7 cellular contexts compared by ENCODE assay signal in genomic region chr10:87204801-87205200, GRCh38. TPM values are rescaled to one million over a fixed set of nuclear protein-coding genes. Genes with fewer than 3 reads are reported as not detected.
DNase-seq lines count a peak whose midpoint lies in the region; ATAC-seq, FAIRE-seq and TF ChIP-seq lines count a peak whose summit lies in the region.
"Not testable (repeated sequence)": the region's sequence is repeated elsewhere in the genome, so short reads cannot be mapped to it uniquely, and the experiment has no call there.

No MANE protein-coding gene starts in this region.

- ATAC-seq in GM21529 (IDR thresholded peaks at IDR 0.05; ENCODE audit: unreplicated experiment) (peak; percentile 32), RWPE2 (ENCODE audit: low read depth) (peak; percentile 12; the same call in 1 of the 3 replicates), GM12878 (peak; percentile 52), left cardiac atrium (peak; percentile 5 to 13), right lobe of liver (peak; percentile 20 to 51 (median 32))

- peak; percentile 54 for FAIRE-seq in GM12878 (lab: Jason Lieb, UNC)

- not testable (repeated sequence) for H3K4me2 ChIP-seq in GM12878 (ENCODE audit: control insufficient read depth, insufficient read depth)

- H3K9me3 ChIP-seq in RWPE2 (ENCODE audit: severe bottlenecking); GM12878 (replicated peaks; ENCODE audit: control insufficient read depth, insufficient read depth, low read length); right lobe of liver: not testable (repeated sequence)

- H4K20me1 ChIP-seq in GM12878 (ENCODE audit: control insufficient read depth, insufficient read depth): not testable (repeated sequence)

- H3K27ac ChIP-seq in RWPE2 (ENCODE audit: poor library complexity, severe bottlenecking); GM12878 (ENCODE audit: control insufficient read depth, insufficient read depth): not testable (repeated sequence)
- peak overlapping the region in 1 of 3 donors; percentile 68 for H3K27ac ChIP-seq in right lobe of liver

- intact Hi-C loops in GM12878 (cut with micrococcal nuclease; ENCODE audit: unreplicated experiment): loop anchor here (5.0 kb wide), 1 partner anchor 268 kb away; no protein-coding TSS in a partner anchor
- intact Hi-C loops in left cardiac atrium (cut with DNase I); right lobe of liver (cut with DNase I): not testable (repeated sequence)

- in situ Hi-C loops in GM12878 (cut with MboI): not testable (repeated sequence)

- POLR2A ChIA-PET in GM12878 (lab: Charles Lee): not testable (repeated sequence)

- not testable (repeated sequence) for TF ChIP-seq CTCF in RWPE2 (IDR thresholded peaks at IDR 0.05; ENCODE audit: poor library complexity, severe bottlenecking); GM12878 (IDR thresholded peaks at IDR 0.05 in 2 of 3, conservative IDR thresholded peaks at IDR 0.05 in 1 of 3; ENCODE audit: control insufficient read depth in 2 of 3, extremely low read depth in 1 of 3, insufficient read depth in 1 of 3, low read depth in 3 of 3, low read length in 3 of 3); epithelial cell of esophagus (IDR thresholded peaks at IDR 0.05; ENCODE audit: insufficient read depth, low read depth, low read length, missing control alignments); right lobe of liver (IDR thresholded peaks at IDR 0.05)

- WGBS in GM12878 (ENCODE audit: insufficient coverage, insufficient replicate concordance, low lambda C conversion rate, missing lambda C conversion rate): 0% methylated on average over 2 of the region's 4 CpGs
- 4% methylated on average over 3 of the region's 4 CpGs for WGBS in right lobe of liver (ENCODE audit: insufficient coverage, low coverage, low lambda C conversion rate, missing lambda C conversion rate)

- not testable (repeated sequence) for H3K36me3 ChIP-seq in RWPE2 (ENCODE audit: low read depth); GM12878 (ENCODE audit: control insufficient read depth in 2 of 2, insufficient read depth in 2 of 2, low read length in 1 of 2); right lobe of liver

- H3K4me3 ChIP-seq in RWPE2 (ENCODE audit: severe bottlenecking); epithelial cell of esophagus (ENCODE audit: low read length); right lobe of liver: not testable (repeated sequence)
- H3K4me3 ChIP-seq in GM12878: peak overlapping the region; percentile 41; the same call in 1 of the 2 replicates

- H3K27me3 ChIP-seq in RWPE2 (ENCODE audit: insufficient read depth, poor library complexity, severe bottlenecking); GM12878 (replicated peaks in 1 of 2; ENCODE audit: control insufficient read depth in 2 of 2, insufficient read depth in 2 of 2, low read length in 1 of 2); right lobe of liver: not testable (repeated sequence)

- TF ChIP-seq RAD21 in GM12878 (IDR thresholded peaks at IDR 0.05; ENCODE audit: insufficient read depth, low read depth, low read length): not testable (repeated sequence)

- DNase-seq in EH (ENCODE audit: low read depth): peak; percentile 13
- not testable (repeated sequence) for DNase-seq in RWPE2 (ENCODE audit: low spot score); GM12878 (ENCODE audit: low read depth, low spot score); left cardiac atrium
- DNase-seq in epithelial cell of esophagus (ENCODE audit: low read depth): peak; percentile 37
- DNase-seq in right lobe of liver: peak in 1 of 3 donors; percentile 42

- not testable (repeated sequence) for H3K4me1 ChIP-seq in RWPE2 (ENCODE audit: insufficient read depth, poor library complexity, severe bottlenecking); GM12878 (ENCODE audit: control insufficient read depth, insufficient read depth, low read length); right lobe of liver

- SMC1A ChIA-PET in GM12878 (lab: Charles Lee; ENCODE audit: uncharacterized antibody, unreplicated experiment): not testable (repeated sequence)

- not testable (repeated sequence) for TF ChIP-seq EP300 in GM12878 (IDR thresholded peaks at IDR 0.05; ENCODE audit: borderline replicate concordance in 1 of 2, control insufficient read depth in 1 of 2, low read depth in 2 of 2, low read length in 2 of 2)

- H3K9ac ChIP-seq in GM12878 (ENCODE audit: control insufficient read depth, insufficient read depth, low read length): not testable (repeated sequence)

- not testable (repeated sequence) for TF ChIP-seq POLR2A in GM12878 (IDR thresholded peaks at IDR 0.05; ENCODE audit: low read depth, low read length); right lobe of liver (IDR thresholded peaks at IDR 0.05)

- H3K79me2 ChIP-seq in GM12878 (ENCODE audit: control insufficient read depth, insufficient read depth, low read length): not testable (repeated sequence)

- RAD21 ChIA-PET in GM12878 (lab: Charles Lee; ENCODE audit: unreplicated experiment): not testable (repeated sequence)

- not testable (repeated sequence) for H2AFZ ChIP-seq in GM12878 (ENCODE audit: control insufficient read depth, low read depth, low read length)

- CTCF ChIA-PET in GM12878 (lab: Yijun Ruan, JAX): not testable (repeated sequence)

- not testable (repeated sequence) for BruUV-seq in GM12878 (replicated peaks; lab: Mats Ljungman, UMichigan)

RNA-seq across cellular contexts. Expression of gene NUTM2A, which starts 20.4 kb away (rescaled TPM):
- 0.44 TPM in 1 of 2 replicates, not detected in the other for total RNA-seq in GM12878 (2013; cell fraction: nucleolus; rRNA removed)
- 0.05 and 0.11 TPM in 2 replicates for total RNA-seq in GM12878 (2014; rRNA removed)
- total RNA-seq in GM12878 (2014; rRNA removed; fragmentation: Illumina TruSeq; extraction: Trizol): not detected in 2 replicates
- 0.38 TPM in 1 of 2 replicates, not detected in the other for total RNA-seq in GM12878 (2021)
- polyA plus RNA-seq in GM12878 (2011; ENCODE audit: low read depth): 0.09 TPM
- polyA plus RNA-seq in GM12878 (2011; rRNA removed): not detected in 2 replicates
- 0.08 and 0.22 TPM in 2 replicates for polyA plus RNA-seq in GM12878 (2011; cell fraction: cytosol; rRNA removed)
- 0.16 and 0.31 TPM in 2 replicates for polyA plus RNA-seq in GM12878 (2011; cell fraction: nucleus; rRNA removed)
- polyA plus RNA-seq in GM12878 (2012): 0.18 and 0.22 TPM in 2 replicates
- polyA plus RNA-seq in GM12878 (2014; fragmentation: Illumina TruSeq; extraction: Trizol): 0.03 TPM in 1 of 2 replicates, not detected in the other
- polyA plus RNA-seq in GM12878 (2014; fragmentation: Nextera tagmentation; extraction: Ambion mirVana): not detected
- polyA plus RNA-seq in GM12878 (2014; rRNA removed): 0.20 and 0.29 TPM in 2 replicates
- polyA plus RNA-seq in GM12878 (2016; fragmentation: Nextera tagmentation; extraction: Ambion mirVana): under 1 TPM in 1 of 2 experiments, not detected in 1; 0.13 TPM
- not detected in 2 replicates for polyA minus RNA-seq in GM12878 (2011; rRNA and poly(A)+ RNA removed)
- not detected in 2 replicates for polyA minus RNA-seq in GM12878 (2011; cell fraction: cytosol; rRNA and poly(A)+ RNA removed)
- 0.29 TPM in 1 of 2 replicates, not detected in the other for polyA minus RNA-seq in GM12878 (2011; cell fraction: nucleus; rRNA and poly(A)+ RNA removed)
- 1 to 10 TPM; 1.6 to 1.9 TPM for total RNA-seq in left cardiac atrium
- 1 to 10 TPM in 2 of 6 experiments, under 1 TPM in 3, not detected in 1; 0.21 to 1.5 (median 0.56) TPM for total RNA-seq in right lobe of liver
